23 cellular contexts compared by ENCODE assay signal in the genomic region with DNA sequence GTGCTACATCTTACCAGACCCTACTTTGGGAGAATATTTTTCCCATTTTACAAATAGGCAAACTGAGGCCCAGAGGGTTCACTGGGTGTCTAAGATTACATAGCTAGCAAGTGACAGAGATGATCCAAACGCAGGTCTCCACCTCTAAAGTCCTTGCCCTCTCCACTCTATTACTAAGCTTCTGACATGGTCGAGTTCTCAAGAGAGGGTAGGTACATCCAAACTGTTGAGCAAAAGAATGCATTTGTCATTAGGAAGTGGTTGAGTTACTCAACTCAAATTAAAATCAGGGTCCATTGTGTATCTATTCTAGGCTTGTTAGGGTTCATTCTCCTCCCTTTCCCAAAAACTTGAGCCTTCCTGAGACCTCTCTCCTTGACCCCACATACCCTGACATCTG.
"Had no signal": no experiment of that assay in that cellular context is flagged by ENCODE, and none has a peak within 500 bp of the region (broad histone marks: within the 10 kb centered on the region; RNA-seq: fewer than 3 reads in every experiment).

No MANE protein-coding gene starts in this region.

- H3K27me3 Mint-ChIP-seq: natural killer cell treated with Interleukin-12 subunit alpha and Interleukin-12 subunit beta and Interleukin-15 and Interleukin-18, amount 100 ng/mL, for 72 hours; progenitor cell of endocrine pancreas had no signal

- H3K4me1 ChIP-seq: gastroesophageal sphincter, left ventricle myocardium inferior, lower lobe of right lung, pancreas, suprapubic skin, thyroid gland, upper lobe of left lung had no signal

- H3K36me3 Mint-ChIP-seq: immature natural killer cell; memory B cell; natural killer cell treated with Interleukin-12 subunit alpha and Interleukin-12 subunit beta and Interleukin-15 and Interleukin-18, amount 100 ng/mL, for 72 hours had no signal

- H3K27me3 ChIP-seq: gastroesophageal sphincter, pancreas, suprapubic skin, thyroid gland, upper lobe of left lung had no signal

- H3K4me3 Mint-ChIP-seq: endodermal cell; immature natural killer cell; memory B cell; natural killer cell treated with Interleukin-12 subunit alpha and Interleukin-12 subunit beta and Interleukin-15 and Interleukin-18, amount 100 ng/mL, for 72 hours had no signal

- H3K9me3 ChIP-seq: gastroesophageal sphincter, left ventricle myocardium inferior, lower lobe of right lung, pancreas, suprapubic skin, thyroid gland, upper lobe of left lung had no signal

- H3K27ac ChIP-seq: coronary artery, gastroesophageal sphincter, left ventricle myocardium inferior, lower lobe of right lung, pancreas, suprapubic skin, thyroid gland, upper lobe of left lung had no signal

- H3K27ac Mint-ChIP-seq: endodermal cell; immature natural killer cell; memory B cell; natural killer cell treated with Interleukin-12 subunit alpha and Interleukin-12 subunit beta and Interleukin-15 and Interleukin-18, amount 100 ng/mL, for 72 hours; progenitor cell of endocrine pancreas had no signal

- H3K9me3 Mint-ChIP-seq: endodermal cell, memory B cell had no signal

- H3K4me3 ChIP-seq: coronary artery, gastroesophageal sphincter, left ventricle myocardium inferior, lower lobe of right lung, pancreas, smooth muscle cell, suprapubic skin, thyroid gland, upper lobe of left lung had no signal

- DNase-seq: effector CD4-positive, alpha-beta T cell; endodermal cell; erythroblast; immature natural killer cell; kidney; left cardiac atrium; left ventricle myocardium inferior; lower lobe of right lung; midbrain; occipital lobe; pancreas; right cardiac atrium; stimulated activated CD4-positive, alpha-beta T cell treated with anti-CD3 and anti-CD28 coated beads, Interleukin-2, amount 100 ng/mL, for 48 hours; stimulated activated naive CD8-positive, alpha-beta T cell treated with anti-CD3 and anti-CD28 coated beads, Interleukin-15, Interleukin-2, amounts not matched to agents 100 U/mL and 50 U/mL, for 24 hours; thyroid gland; upper lobe of left lung had no signal

- H3K4me1 Mint-ChIP-seq: endodermal cell, immature natural killer cell, memory B cell had no signal

- H3K36me3 ChIP-seq: gastroesophageal sphincter, left ventricle myocardium inferior, lower lobe of right lung, pancreas, suprapubic skin, thyroid gland, upper lobe of left lung had no signal
